ENCODE assay signal across 13 cellular contexts in genomic region chr14:81550001-81550642, GRCh38. TPM values are rescaled to one million over a fixed set of nuclear protein-coding genes. Genes with fewer than 3 reads are reported as not detected.
DNase-seq lines count a peak whose midpoint lies in the region; ATAC-seq, FAIRE-seq and TF ChIP-seq lines count a peak whose summit lies in the region.
"Had no signal": no experiment of that assay in that cellular context is flagged by ENCODE, and none has a peak within 500 bp of the region (broad histone marks: within the 10 kb centered on the region; RNA-seq: fewer than 3 reads in every experiment).

No MANE protein-coding gene starts in this region.

- H4K20me1 ChIP-seq in MM.1S (ENCODE audit: insufficient read depth, low read length) = no peaks in the 10 kb centered on the region

- no peaks in the 10 kb centered on the region for H3K27me3 ChIP-seq in spleen (replicated peaks in 1 of 7)
- H3K27me3 ChIP-seq in MM.1S (replicated peaks; ENCODE audit: insufficient read depth, low read length) = no peaks in the 10 kb centered on the region

- no peak overlapping the region for H3K4me2 ChIP-seq in MM.1S (ENCODE audit: low read depth, low read length)

- H3K9me2 ChIP-seq in MM.1S (replicated peaks; ENCODE audit: insufficient read depth, low read length) = no peaks in the 10 kb centered on the region

- FAIRE-seq in GM12892 (lab: Jason Lieb, UNC) = peak; percentile 96

- DNase-seq in GM12892 (ENCODE audit: insufficient read length) = no peak
- no peak for DNase-seq in spleen
- DNase-seq in Ammon's horn (ENCODE audit: low spot score) = no peak
- DNase-seq in MM.1S = no peak
- DNase-seq in posterior vena cava (ENCODE audit: low spot score) = no peak
- DNase-seq: stimulated activated CD4-positive, alpha-beta T cell treated with anti-CD3 and anti-CD28 coated beads, Interleukin-12 subunit alpha, Interleukin-12 subunit beta, amount 100 ng/mL, for 4 hours; stimulated activated naive CD4-positive, alpha-beta T cell treated with Interleukin-2 at 50 U/mL for 16 hours had no signal

- no peak overlapping the region for H2AFZ ChIP-seq in MM.1S (ENCODE audit: low read length)

- 44 to 54% (median 47%) methylated on average over 4 of the region's 4 CpGs for WGBS in spleen, 5 donors

- no peak for TF ChIP-seq POLR2A in GM12892 (IDR thresholded peaks at IDR 0.05; ENCODE audit: low read depth, low read length)
- TF ChIP-seq POLR2A in spleen (IDR thresholded peaks at IDR 0.05) = no peak

- ATAC-seq in GM19043 (IDR thresholded peaks at IDR 0.05; ENCODE audit: low read depth, unreplicated experiment) (peak; percentile 84), HG02642 (IDR thresholded peaks at IDR 0.05; ENCODE audit: poor library complexity, unreplicated experiment) (peak; percentile 95), HG03439 (IDR thresholded peaks at IDR 0.05; ENCODE audit: unreplicated experiment) (peak; percentile 97)
- ATAC-seq: Right ventricle myocardium inferior had no signal

- no peaks in the 10 kb centered on the region for H3F3A ChIP-seq in MM.1S (ENCODE audit: insufficient read depth, low read length)

- H3K4me1 ChIP-seq in spleen (no peaks in the 10 kb centered on the region), MM.1S (ENCODE audit: low read length) (no peaks in the 10 kb centered on the region)

- H3K9me3 ChIP-seq in spleen = no peaks in the 10 kb centered on the region
- H3K9me3 ChIP-seq in MM.1S (replicated peaks; ENCODE audit: insufficient read depth, low read length) = no peaks in the 10 kb centered on the region

- H3K27ac ChIP-seq in spleen = no peak overlapping the region
- H3K27ac ChIP-seq in MM.1S (ENCODE audit: low read length) = no peak overlapping the region
- H3K27ac ChIP-seq: C4-2B, VCaP had no signal

- TF ChIP-seq CTCF in spleen (IDR thresholded peaks at IDR 0.05 in 8 of 11, conservative IDR thresholded peaks at IDR 0.05 in 3 of 11) (no peak), MM.1S (IDR thresholded peaks at IDR 0.05; ENCODE audit: low read length) (no peak)

- intact Hi-C loops in spleen (cut with DNase I; ENCODE audit: low total_unique reads) (no loop called here), posterior vena cava (cut with DNase I) (no loop called here)

- no peaks in the 10 kb centered on the region for H3K36me3 ChIP-seq in spleen
- no peaks in the 10 kb centered on the region for H3K36me3 ChIP-seq in MM.1S (replicated peaks; ENCODE audit: insufficient read depth, low read length)

- H3K4me3 ChIP-seq in spleen (no peak overlapping the region), MM.1S (ENCODE audit: low read length) (no peak overlapping the region)

- H3K9ac ChIP-seq in MM.1S (ENCODE audit: low read length) = no peak overlapping the region

- H3K79me2 ChIP-seq in MM.1S (ENCODE audit: low read length) = no peaks in the 10 kb centered on the region

RNA-seq across cellular contexts. Expression of gene SEL1L, which starts 16.5 kb away (rescaled TPM):
- polyA plus RNA-seq in GM12892 (2012; ENCODE audit: missing spikeins) = 24.2 TPM
- 100 to 1,000 TPM in 2 of 7 donors, 10 to 100 TPM in 5; 65.3 to 118 (median 95.1) TPM for total RNA-seq in spleen
- 1 to 10 TPM; 7.1 to 9.6 (median 7.7) TPM for polyA plus RNA-seq in spleen
- total RNA-seq in posterior vena cava = 100 to 1,000 TPM in 1 of 2 donors, 10 to 100 TPM in 1; 97.5 to 103 TPM
